Comparison of ENCODE assay signal across 8 cellular contexts in the genomic region with DNA sequence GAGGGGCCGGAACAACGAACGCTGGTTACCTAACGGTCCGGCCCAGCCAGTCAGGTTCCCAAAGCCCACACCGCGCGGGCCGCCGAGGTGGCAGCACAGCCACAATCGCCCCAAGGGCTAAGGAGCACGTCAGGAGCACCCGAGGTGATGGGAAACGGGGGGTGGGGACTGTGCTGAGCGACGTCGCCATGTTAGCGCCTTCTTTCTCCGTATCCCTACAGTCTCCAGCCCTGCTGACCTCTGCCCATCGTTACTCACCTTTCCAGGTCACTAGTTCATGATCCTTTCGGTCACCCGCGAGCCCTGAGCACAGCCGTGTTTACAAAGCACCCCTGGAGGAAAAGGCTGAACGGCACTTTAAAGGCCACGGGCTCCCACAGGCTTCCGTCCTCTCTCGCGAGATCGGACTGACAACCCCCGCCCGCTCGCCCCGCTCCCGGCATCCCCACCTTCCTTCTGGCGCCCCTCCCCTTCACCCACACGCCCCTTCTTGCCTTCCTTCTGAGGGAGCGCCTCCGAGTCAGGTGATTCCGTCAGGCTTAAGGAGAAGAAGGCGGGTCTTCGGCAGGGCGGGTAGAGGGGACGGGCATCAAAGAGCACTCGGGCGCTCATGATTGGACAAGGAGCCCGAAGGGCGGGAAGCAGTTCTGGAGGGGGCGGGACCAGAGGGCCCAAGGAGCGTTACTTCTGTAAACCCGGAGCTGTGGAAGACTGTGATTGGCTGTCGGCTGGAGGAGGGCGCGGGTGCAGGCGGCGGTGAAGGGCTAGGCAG. TPM values are rescaled to one million over a fixed set of nuclear protein-coding genes. Genes with fewer than 3 reads are reported as not detected.
DNase-seq lines count a peak whose midpoint lies in the region; ATAC-seq and TF ChIP-seq lines count a peak whose summit lies in the region.

A gene with protein sequence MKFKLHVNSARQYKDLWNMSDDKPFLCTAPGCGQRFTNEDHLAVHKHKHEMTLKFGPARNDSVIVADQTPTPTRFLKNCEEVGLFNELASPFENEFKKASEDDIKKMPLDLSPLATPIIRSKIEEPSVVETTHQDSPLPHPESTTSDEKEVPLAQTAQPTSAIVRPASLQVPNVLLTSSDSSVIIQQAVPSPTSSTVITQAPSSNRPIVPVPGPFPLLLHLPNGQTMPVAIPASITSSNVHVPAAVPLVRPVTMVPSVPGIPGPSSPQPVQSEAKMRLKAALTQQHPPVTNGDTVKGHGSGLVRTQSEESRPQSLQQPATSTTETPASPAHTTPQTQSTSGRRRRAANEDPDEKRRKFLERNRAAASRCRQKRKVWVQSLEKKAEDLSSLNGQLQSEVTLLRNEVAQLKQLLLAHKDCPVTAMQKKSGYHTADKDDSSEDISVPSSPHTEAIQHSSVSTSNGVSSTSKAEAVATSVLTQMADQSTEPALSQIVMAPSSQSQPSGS (minus strand): TSS at position 412 of the 772 bp plus-strand sequence. CDS start 31,760 bp downstream, outside the sequence.

- ATAC-seq in HG03432 (IDR thresholded peaks at IDR 0.05; ENCODE audit: unreplicated experiment): peak; percentile 94

- peak; percentile 72 for TF ChIP-seq POLR2A in GM19099 (IDR thresholded peaks at IDR 0.05; ENCODE audit: extremely low read depth, insufficient read length, low read depth)

- DNase-seq in AG20443 (ENCODE audit: low spot score) (peak; percentile 97), NCI-H510A (lab: John Stamatoyannopoulos, UW) (peak; percentile 100), cerebellum (ENCODE audit: low spot score) (peak; percentile 99), islet precursor cell (peak; percentile 100)
- DNase-seq in activated CD4-positive, alpha-beta T cell treated with anti-CD3 and anti-CD28 coated beads for 1 hour: peak; percentile 96
- DNase-seq in stimulated activated CD4-positive, alpha-beta T cell treated with anti-CD3 and anti-CD28 coated beads, Interleukin-12 subunit alpha, Interleukin-12 subunit beta, amount 100 ng/mL, for 48 hours (ENCODE audit: low read depth in 2 of 3, low spot score in 1 of 3): peak; percentile 94 to 97 (median 96)

RNA-seq across cellular contexts. Expression of the gene that starts here (rescaled TPM):
- 119 TPM for total RNA-seq in cerebellum

Comparison
In these comparisons a context has a peak if more than half of its experiments do, and no peak if none do; other contexts are left out.
1. Peak in every context shown above with its lines: DNase-seq and ATAC-seq.